ENCODE assay signal across 11 cellular contexts in the genomic region with DNA sequence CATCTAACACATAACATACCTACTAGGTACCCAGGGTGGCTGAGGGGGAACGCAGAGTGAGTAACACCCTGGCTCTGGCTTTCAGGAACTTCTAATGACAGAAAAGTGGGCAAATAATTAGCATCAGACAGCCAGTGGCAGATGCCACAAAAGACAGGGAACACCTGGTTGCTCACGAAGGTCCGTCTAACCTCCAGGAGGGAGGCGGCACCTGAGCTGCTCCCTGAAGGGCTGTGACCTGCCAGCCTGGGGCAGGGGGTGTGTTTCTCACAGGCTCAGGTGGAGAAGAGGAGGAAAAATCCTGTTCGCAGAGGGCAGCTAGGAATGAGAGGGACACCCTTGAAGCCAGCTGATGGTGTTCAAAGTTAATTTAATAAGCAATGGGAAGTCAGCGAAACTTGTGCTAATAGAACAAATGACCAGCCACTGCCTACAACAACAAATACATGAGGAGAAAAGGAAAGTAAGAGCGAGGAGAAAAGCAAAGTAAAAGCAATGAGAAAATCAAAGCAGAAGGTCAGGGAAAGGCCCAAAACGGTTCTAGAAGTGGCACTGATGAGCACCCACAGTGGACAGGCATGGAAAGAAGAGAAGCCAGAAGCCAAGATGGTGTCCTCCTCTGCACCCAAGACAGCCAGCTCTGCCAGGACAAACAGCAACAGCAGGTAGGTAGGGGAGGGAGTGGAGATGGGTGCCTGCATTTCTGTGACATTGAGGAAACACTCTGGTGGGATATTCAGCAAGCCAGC.
DNase-seq lines count a peak whose midpoint lies in the region; ATAC-seq and TF ChIP-seq lines count a peak whose summit lies in the region.
"Had no signal": no experiment of that assay in that cellular context is flagged by ENCODE, and none has a peak within 500 bp of the region (broad histone marks: within the 10 kb centered on the region; RNA-seq: fewer than 3 reads in every experiment).

No MANE protein-coding gene starts in this region.

- H3K9me3 Mint-ChIP-seq in CD8-positive, alpha-beta T cell = no peaks in the 10 kb centered on the region
- H3K9me3 Mint-ChIP-seq in chondrocyte (ENCODE audit: low read depth) = no peaks in the 10 kb centered on the region
- no peaks in the 10 kb centered on the region for H3K9me3 Mint-ChIP-seq in nephron progenitor cell

- no peak overlapping the region for H3K4me3 Mint-ChIP-seq in CD8-positive, alpha-beta T cell
- H3K4me3 Mint-ChIP-seq in chondrocyte (ENCODE audit: unreplicated experiment) (no peak overlapping the region), nephron progenitor cell (peak overlapping the region; percentile 1)

- H3K27me3 Mint-ChIP-seq in CD8-positive, alpha-beta T cell (ENCODE audit: low read depth) = no peaks in the 10 kb centered on the region
- H3K27me3 Mint-ChIP-seq in chondrocyte (ENCODE audit: low read depth) (no peaks in the 10 kb centered on the region), nephron progenitor cell (ENCODE audit: low read depth, poor library complexity) (peaks cover 5% of the 10 kb centered on the region)

- no peak for TF ChIP-seq CTCF in CD8-positive, alpha-beta T cell (IDR thresholded peaks at IDR 0.05)
- TF ChIP-seq CTCF in chondrocyte (IDR thresholded peaks at IDR 0.05) (no peak), nephron progenitor cell (IDR thresholded peaks at IDR 0.05) (no peak)

- DNase-seq in CD8-positive, alpha-beta T cell = peak in 1 of 7 experiments; percentile 36
- DNase-seq in NAMALWA (ENCODE audit: low spot score) (peak; percentile 45), chondrocyte (ENCODE audit: low spot score) (no peak), nephron progenitor cell (no peak), KBM-7 (no peak), HT-29 (ENCODE audit: low spot score) (no peak)
- no peak for DNase-seq in stimulated activated CD4-positive, alpha-beta T cell treated with anti-CD3 and anti-CD28 coated beads, Interleukin-4, amount 100 ng/mL, for 1 hour
- DNase-seq in activated CD8-positive, alpha-beta memory T cell treated with anti-CD3 and anti-CD28 coated beads, Interleukin-2, amount 50 U/mL, for 48 hours = no peak
- DNase-seq: activated T-cell treated with anti-CD3 and anti-CD28 coated beads, Interleukin-2, amount 50 U/mL, for 48 hours; esophagus squamous epithelium had no signal

- intact Hi-C loops in CD8-positive, alpha-beta T cell (cut with DNase I, micrococcal nuclease) = no loop called here

- H3K4me1 Mint-ChIP-seq in CD8-positive, alpha-beta T cell (ENCODE audit: low read depth) = peaks cover 85% of the 10 kb centered on the region
- H3K4me1 Mint-ChIP-seq in chondrocyte (ENCODE audit: low read depth) = peaks cover 84% of the 10 kb centered on the region
- H3K4me1 Mint-ChIP-seq in nephron progenitor cell = peaks cover 93% of the 10 kb centered on the region

- in situ Hi-C loops in KBM-7 (cut with MboI; ENCODE audit: low pct_unique_long_range_greater_than_20kb, low sequenced_read_pairs) = no loop called here

- peaks cover 31% of the 10 kb centered on the region for H3K4me1 ChIP-seq in CD8-positive, alpha-beta T cell (ENCODE audit: insufficient read depth, low read length)

- H3K36me3 ChIP-seq in CD8-positive, alpha-beta T cell (ENCODE audit: insufficient read depth, low read length) = no peaks in the 10 kb centered on the region

- no peak for ATAC-seq in CD8-positive, alpha-beta T cell

- H3K27me3 ChIP-seq in CD8-positive, alpha-beta T cell (ENCODE audit: insufficient read depth, low read length) = no peaks in the 10 kb centered on the region
- H3K27me3 ChIP-seq: esophagus squamous epithelium had no signal

- H3K27ac ChIP-seq in CD8-positive, alpha-beta T cell (ENCODE audit: low read depth, low read length) = no peak overlapping the region
- H3K27ac ChIP-seq: C4-2B had no signal

- peak overlapping the region; percentile 15 for H3K27ac Mint-ChIP-seq in CD8-positive, alpha-beta T cell
- H3K27ac Mint-ChIP-seq in chondrocyte (ENCODE audit: unreplicated experiment) (peak overlapping the region; percentile 14), nephron progenitor cell (peak overlapping the region; percentile 92)

- CTCF ChIA-PET in CD8-positive, alpha-beta T cell (lab: Charles Lee) = interaction anchor here (0.7 to 1.4 kb wide), 3 partner anchors 56 to 163 kb away, joined by 3 to 7 read pairs (median 3); no protein-coding TSS in a partner anchor

- peaks cover 21% of the 10 kb centered on the region for H3K36me3 Mint-ChIP-seq in CD8-positive, alpha-beta T cell
- H3K36me3 Mint-ChIP-seq in chondrocyte (ENCODE audit: low read depth) (peaks cover 1% of the 10 kb centered on the region), nephron progenitor cell (ENCODE audit: low read depth) (peaks cover 8% of the 10 kb centered on the region)

- POLR2A ChIA-PET in CD8-positive, alpha-beta T cell (lab: Charles Lee) = no interaction called here

- H3K9me3 ChIP-seq in CD8-positive, alpha-beta T cell (ENCODE audit: low read length) = no peaks in the 10 kb centered on the region
- H3K9me3 ChIP-seq: esophagus squamous epithelium had no signal

- H3K4me3 ChIP-seq in CD8-positive, alpha-beta T cell (ENCODE audit: low read depth, low read length) = no peak overlapping the region
- H3K4me3 ChIP-seq: esophagus squamous epithelium had no signal

Comparison
In these comparisons a context has a peak if more than half of its experiments do, and no peak if none do; other contexts are left out.
1. H3K27ac Mint-ChIP-seq: peak in every context shown above with its lines; median percentile 92 in nephron progenitor cell; 15 in CD8-positive, alpha-beta T cell; 14 in chondrocyte.